In genomic region chrX:154097003-154097596, GRCh38 we compare ENCODE assay signal across 8 cellular contexts. TPM values are rescaled to one million over a fixed set of nuclear protein-coding genes. Genes with fewer than 3 reads are reported as not detected.
DNase-seq lines count a peak whose midpoint lies in the region; ATAC-seq and TF ChIP-seq lines count a peak whose summit lies in the region.

No MANE protein-coding gene starts in this region.

- H3K36me3 ChIP-seq in BE2C, result no peaks in the 10 kb centered on the region
- no peaks in the 10 kb centered on the region for H3K36me3 ChIP-seq in mucosa of stomach (ENCODE audit: control insufficient read depth, insufficient read depth, low read length)

- peak overlapping the region; percentile 61 for H3K9ac ChIP-seq in mucosa of stomach (ENCODE audit: low read length)

- TF ChIP-seq POLR2A in GM19099 (IDR thresholded peaks at IDR 0.05; ENCODE audit: extremely low read depth, insufficient read length, low read depth) (peak; percentile 40), erythroblast (IDR thresholded peaks at IDR 0.05; ENCODE audit: low read length) (no peak)

- H3K9me3 ChIP-seq in BE2C (no peaks in the 10 kb centered on the region), mucosa of stomach (ENCODE audit: control insufficient read depth, low read length) (no peaks in the 10 kb centered on the region)

- peak; percentile 38 for ATAC-seq in HG03432 (IDR thresholded peaks at IDR 0.05; ENCODE audit: unreplicated experiment)

- H3K27me3 ChIP-seq in BE2C (no peaks in the 10 kb centered on the region), mucosa of stomach (ENCODE audit: control insufficient read depth, insufficient read depth, low read length) (no peaks in the 10 kb centered on the region)

- DNase-seq in BE2C (peak; percentile 79), NCI-H82 treated with DMSO at 0.1 percent for 48 hours (lab: John Stamatoyannopoulos, UW; ENCODE audit: unreplicated experiment) (peak; percentile 44), erythroblast (lab: John Stamatoyannopoulos, UW) (peak; percentile 77 to 83)
- DNase-seq in activated T-cell treated with anti-CD3 and anti-CD28 coated beads, Interleukin-2, amount 50 U/mL, for 1 hour, result peak; percentile 76
- DNase-seq in stimulated activated CD8-positive, alpha-beta memory T cell treated with anti-CD3 and anti-CD28 coated beads, Interleukin-7, amount 100 ng/mL, for 1 hour (ENCODE audit: low read depth in 2 of 2), result peak; percentile 43 to 45

- H3K4me1 ChIP-seq in BE2C (no peaks in the 10 kb centered on the region), mucosa of stomach (ENCODE audit: control insufficient read depth, insufficient read depth, low read length) (peaks cover 15% of the 10 kb centered on the region)

- no peak for TF ChIP-seq CTCF in BE2C (IDR thresholded peaks at IDR 0.05; ENCODE audit: low read depth, low read length)

- peak overlapping the region; percentile 68 for H3K4me3 ChIP-seq in BE2C (ENCODE audit: low read depth, low read length)
- no peak overlapping the region for H3K4me3 ChIP-seq in mucosa of stomach (ENCODE audit: low read length)

RNA-seq across cellular contexts. Expression of gene MECP2, which starts 0.4 kb away (rescaled TPM):
- polyA plus RNA-seq in BE2C (2012; ENCODE audit: insufficient read depth, insufficient read length, low read depth), result 46.6 TPM

RNA-seq across cellular contexts. Expression of gene OPN1LW, which starts 46.9 kb away (rescaled TPM):
- polyA plus RNA-seq in BE2C (2012; ENCODE audit: insufficient read depth, insufficient read length, low read depth), result not detected
